Comparison of ENCODE assay signal across 21 cellular contexts in the genomic region with DNA sequence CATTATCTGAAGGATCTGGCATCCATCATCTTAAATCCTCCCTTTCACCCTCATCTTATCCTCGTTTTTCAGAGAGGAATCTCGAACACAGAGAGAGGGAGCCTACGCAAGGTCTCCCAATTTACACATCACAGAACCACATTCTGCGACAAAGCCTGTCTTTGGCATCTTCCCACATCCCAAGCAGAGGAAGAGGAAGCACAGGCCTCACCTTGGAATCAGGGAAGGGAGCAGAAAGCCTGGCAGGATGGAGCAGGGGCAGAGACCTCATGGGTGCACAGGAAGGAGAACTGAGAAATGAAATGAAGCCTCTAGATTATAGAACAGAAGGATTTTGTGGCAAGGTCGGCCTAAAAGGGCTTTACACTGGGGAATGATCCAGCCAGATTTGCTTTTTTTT. TPM values are rescaled to one million over a fixed set of nuclear protein-coding genes. Genes with fewer than 3 reads are reported as not detected.
DNase-seq lines count a peak whose midpoint lies in the region; ATAC-seq, FAIRE-seq and TF ChIP-seq lines count a peak whose summit lies in the region.
"Had no signal": no experiment of that assay in that cellular context is flagged by ENCODE, and none has a peak within 500 bp of the region (broad histone marks: within the 10 kb centered on the region; RNA-seq: fewer than 3 reads in every experiment).

No MANE protein-coding gene starts in this region.

- in situ Hi-C loops in K562 (cut with MboI): no loop called here

- FAIRE-seq in K562 (lab: Jason Lieb, UNC): no peak
- FAIRE-seq: GM12892, HTR-8/SVneo had no signal

- no peak overlapping the region for H3K56ac ChIP-seq in H9 (ENCODE audit: insufficient read length, low read depth, low read length)

- no peak overlapping the region for H2BK5ac ChIP-seq in H9 (ENCODE audit: insufficient read length, low read length)

- no peaks in the 10 kb centered on the region for H3K27me3 Mint-ChIP-seq in activated CD4-positive, alpha-beta T cell treated with anti-CD3 and anti-CD28 coated beads, Interleukin-2, amount 10 ng/mL, durations not matched to agents 24 days and 14 days
- H3K27me3 Mint-ChIP-seq in H9 (ENCODE audit: low read depth): no peaks in the 10 kb centered on the region

- H3K4me1 ChIP-seq in H9 (ENCODE audit: insufficient read depth, low read length): no peaks in the 10 kb centered on the region
- peaks cover 36 to 40% of the 10 kb centered on the region in 2 experiments; a peak in 4 of 5 replicates for H3K4me1 ChIP-seq in K562 (replicated peaks in 1 of 2; ENCODE audit: control insufficient read depth in 2 of 2, insufficient read depth in 2 of 2, low read length in 2 of 2)
- H3K4me1 ChIP-seq in breast epithelium: peaks cover 0 to 14% of the 10 kb centered on the region in 2 donors
- H3K4me1 ChIP-seq: BE2C, SJCRH30 had no signal

- H3K27ac ChIP-seq in H9 (ENCODE audit: insufficient read length, low read depth, low read length) (no peak overlapping the region), K562 (ENCODE audit: extremely low read depth, low read depth, low read length) (no peak overlapping the region), breast epithelium (no peak overlapping the region)
- H3K27ac ChIP-seq: SJCRH30 had no signal

- H3K27me3 ChIP-seq in H9 (ENCODE audit: insufficient read depth, low read length): no peaks in the 10 kb centered on the region
- no peaks in the 10 kb centered on the region for H3K27me3 ChIP-seq in K562 (ENCODE audit: control insufficient read depth in 2 of 2, insufficient read depth in 2 of 2, low read length in 2 of 2)
- H3K27me3 ChIP-seq in breast epithelium: no peaks in the 10 kb centered on the region
- H3K27me3 ChIP-seq: BE2C, SJCRH30 had no signal

- POLR2A ChIA-PET in K562 (lab: Yijun Ruan, JAX): no interaction called here

- no peak overlapping the region for H3K14ac ChIP-seq in H9 (ENCODE audit: insufficient read depth, low read length)

- no peak overlapping the region for H3K23ac ChIP-seq in H9 (ENCODE audit: insufficient read length, low read depth, low read length)

- TF ChIP-seq CTCF in H9 (conservative IDR thresholded peaks at IDR 0.05) (no peak), K562 (IDR thresholded peaks at IDR 0.05 in 2 of 3, conservative IDR thresholded peaks at IDR 0.05 in 1 of 3; ENCODE audit: insufficient read depth in 2 of 3, low read depth in 1 of 3, low read length in 3 of 3) (no peak), breast epithelium (IDR thresholded peaks at IDR 0.05) (no peak)

- no peaks in the 10 kb centered on the region; the same call in 1 of the 2 replicates for H3K79me2 ChIP-seq in H9 (ENCODE audit: insufficient read depth, low read length)
- peaks cover 87% of the 10 kb centered on the region for H3K79me2 ChIP-seq in K562 (ENCODE audit: control insufficient read depth, insufficient read depth, low read length)

- no peak overlapping the region for H4K5ac ChIP-seq in H9 (ENCODE audit: insufficient read length, low read depth, low read length)

- peaks cover 3% of the 10 kb centered on the region for H3K79me1 ChIP-seq in H9 (ENCODE audit: insufficient read depth, low read depth, low read length, poor library complexity, severe bottlenecking)

- no peak overlapping the region for H2AFZ ChIP-seq in H9 (ENCODE audit: low read length)
- H2AFZ ChIP-seq in K562 (ENCODE audit: low read depth, low read length): no peak overlapping the region

- no peak for ATAC-seq in K562
- ATAC-seq in stimulated activated effector memory CD8-positive, alpha-beta T cell treated with anti-CD3 and anti-CD28 coated beads, Interleukin-12 subunit alpha, Interleukin-12 subunit beta, amount 100 ng/mL, for 72 hours: no peak
- ATAC-seq in HG02885 (IDR thresholded peaks at IDR 0.05; ENCODE audit: poor library complexity, unreplicated experiment): no peak
- ATAC-seq in HG02610 (IDR thresholded peaks at IDR 0.05; ENCODE audit: unreplicated experiment): no peak
- ATAC-seq: PC-3 had no signal

- H3K4me1 Mint-ChIP-seq in activated CD4-positive, alpha-beta T cell treated with anti-CD3 and anti-CD28 coated beads, Interleukin-2, amount 10 ng/mL, durations not matched to agents 24 days and 14 days: peaks cover 30% of the 10 kb centered on the region
- H3K4me1 Mint-ChIP-seq in H9: peaks cover 27 to 30% of the 10 kb centered on the region in 2 experiments
- peaks cover 55% of the 10 kb centered on the region for H3K4me1 Mint-ChIP-seq in stimulated activated effector memory CD8-positive, alpha-beta T cell treated with anti-CD3 and anti-CD28 coated beads, Interleukin-12 subunit alpha, Interleukin-12 subunit beta, amount 100 ng/mL, for 72 hours

- H3K36me3 ChIP-seq in K562 (ENCODE audit: control insufficient read depth, insufficient read depth, low read length) (peaks cover 32% of the 10 kb centered on the region), breast epithelium (no peaks in the 10 kb centered on the region)
- H3K36me3 ChIP-seq: SJCRH30 had no signal

- WGBS in H9 (ENCODE audit: extremely low coverage, insufficient read length, low lambda C conversion rate): no CpG with 5 or more reads among the region's 5 CpGs
- WGBS in K562 (ENCODE audit: insufficient coverage, low coverage, missing lambda C conversion rate): 62% methylated on average over 5 of the region's 5 CpGs

- peak overlapping the region; percentile 2 for H3K27ac Mint-ChIP-seq in activated CD4-positive, alpha-beta T cell treated with anti-CD3 and anti-CD28 coated beads, Interleukin-2, amount 10 ng/mL, durations not matched to agents 24 days and 14 days
- peak overlapping the region in 2 of 3 experiments; percentile 5 to 41; a peak in 3 of 7 replicates for H3K27ac Mint-ChIP-seq in H9
- peak overlapping the region; percentile 18 for H3K27ac Mint-ChIP-seq in stimulated activated effector memory CD8-positive, alpha-beta T cell treated with anti-CD3 and anti-CD28 coated beads, Interleukin-12 subunit alpha, Interleukin-12 subunit beta, amount 100 ng/mL, for 72 hours

- H3K4ac ChIP-seq in H9 (ENCODE audit: low read depth, low read length): no peak overlapping the region

- H2BK20ac ChIP-seq in H9 (ENCODE audit: low read depth, low read length, poor library complexity, severe bottlenecking): no peak overlapping the region

- no peak overlapping the region for H2BK15ac ChIP-seq in H9 (ENCODE audit: low read depth, low read length)

- CTCF ChIA-PET in K562 (lab: Yijun Ruan, JAX; ENCODE audit: low intra/inter-chr PET ratio): no interaction called here

- TF ChIP-seq POLR2A in K562 (conservative IDR thresholded peaks at IDR 0.05) (no peak), breast epithelium (IDR thresholded peaks at IDR 0.05) (no peak)

- H2BK120ac ChIP-seq in H9 (ENCODE audit: low read depth, low read length, poor library complexity, severe bottlenecking): no peak overlapping the region

- H3K9me3 ChIP-seq in H9 (ENCODE audit: control insufficient read depth, low read depth, low read length) (no peaks in the 10 kb centered on the region), K562 (replicated peaks; ENCODE audit: control insufficient read depth, insufficient read depth, low read depth, low read length) (no peaks in the 10 kb centered on the region), breast epithelium (no peaks in the 10 kb centered on the region)
- H3K9me3 ChIP-seq: BE2C, SJCRH30 had no signal

- intact Hi-C loops in activated CD4-positive, alpha-beta T cell treated with anti-CD3 and anti-CD28 coated beads, Interleukin-2, amount 10 ng/mL, durations not matched to agents 24 days and 14 days (cut with micrococcal nuclease): no loop called here
- intact Hi-C loops in K562 (cut with micrococcal nuclease): loop anchor here (10.0 kb wide), 1 partner anchor 602 kb away; no protein-coding TSS in a partner anchor
- intact Hi-C loops in breast epithelium (cut with DNase I; ENCODE audit: low total_unique reads): loop anchor here (10.0 kb wide), 1 partner anchor 72 kb away; a partner anchor contains a TSS

- H3K4me3 ChIP-seq in K562: no peak overlapping the region
- H3K4me3 ChIP-seq in breast epithelium: no peak overlapping the region
- H3K4me3 ChIP-seq: SJCRH30 had no signal

- H3K9me3 Mint-ChIP-seq in activated CD4-positive, alpha-beta T cell treated with anti-CD3 and anti-CD28 coated beads, Interleukin-2, amount 10 ng/mL, durations not matched to agents 24 days and 14 days: no peaks in the 10 kb centered on the region
- no peaks in the 10 kb centered on the region for H3K9me3 Mint-ChIP-seq in H9
- H3K9me3 Mint-ChIP-seq in stimulated activated effector memory CD8-positive, alpha-beta T cell treated with anti-CD3 and anti-CD28 coated beads, Interleukin-12 subunit alpha, Interleukin-12 subunit beta, amount 100 ng/mL, for 72 hours: no peaks in the 10 kb centered on the region
- H3K9me3 Mint-ChIP-seq: CD8-positive, alpha-beta memory T cell had no signal

- no peak overlapping the region for H2AK5ac ChIP-seq in H9 (ENCODE audit: insufficient read length, low read length)

- no peaks in the 10 kb centered on the region for H4K20me1 ChIP-seq in H9 (ENCODE audit: control insufficient read depth, insufficient read depth, insufficient read length)
- H4K20me1 ChIP-seq in K562 (replicated peaks; ENCODE audit: control insufficient read depth, insufficient read depth, low read length): peaks cover 38% of the 10 kb centered on the region

- no peak overlapping the region for H4K8ac ChIP-seq in H9 (replicated peaks; ENCODE audit: insufficient read length, low read depth, low read length)

- no peaks in the 10 kb centered on the region for H3K23me2 ChIP-seq in H9 (ENCODE audit: insufficient read length, low read depth, low read length, poor library complexity, severe bottlenecking)

- no peak for DNase-seq in activated CD4-positive, alpha-beta T cell treated with anti-CD3 and anti-CD28 coated beads, Interleukin-2, amount 10 ng/mL, durations not matched to agents 24 days and 14 days
- DNase-seq in activated CD4-positive, alpha-beta T cell treated with anti-CD3 and anti-CD28 coated beads for 48 hours: no peak
- DNase-seq in H9 (no peak), K562 (ENCODE audit: extremely low read depth in 1 of 4, low spot score in 3 of 4) (no peak), breast epithelium (ENCODE audit: low spot score in 2 of 2) (no peak)
- no peak for DNase-seq in stimulated activated effector memory CD8-positive, alpha-beta T cell treated with anti-CD3 and anti-CD28 coated beads, Interleukin-12 subunit alpha, Interleukin-12 subunit beta, amount 100 ng/mL, for 72 hours (ENCODE audit: low spot score in 2 of 2)
- DNase-seq: 8988T; BE2C; CD8-positive, alpha-beta memory T cell; GOT3; NCI-H1092; NCI-H146; NCI-H2081 treated with DMSO at 0.1 percent for 48 hours; NCI-H510A treated with DMSO at 0.1 percent for 48 hours; NCI-H82; PC-3; SJCRH30 had no signal

- H3K9me1 ChIP-seq in K562 (ENCODE audit: control insufficient read depth, insufficient read depth, low read length): peaks cover 7% of the 10 kb centered on the region

- H3K36me3 Mint-ChIP-seq in activated CD4-positive, alpha-beta T cell treated with anti-CD3 and anti-CD28 coated beads, Interleukin-2, amount 10 ng/mL, durations not matched to agents 24 days and 14 days (ENCODE audit: low read depth): peaks cover 23% of the 10 kb centered on the region
- H3K36me3 Mint-ChIP-seq in H9 (ENCODE audit: insufficient read depth in 1 of 3, low read depth in 3 of 3): peaks cover 0 to 10% (median 5%) of the 10 kb centered on the region in 3 experiments; a peak in 4 of 7 replicates
- H3K36me3 Mint-ChIP-seq in stimulated activated effector memory CD8-positive, alpha-beta T cell treated with anti-CD3 and anti-CD28 coated beads, Interleukin-12 subunit alpha, Interleukin-12 subunit beta, amount 100 ng/mL, for 72 hours: peaks cover 29% of the 10 kb centered on the region

- no peak overlapping the region for H4K91ac ChIP-seq in H9 (ENCODE audit: insufficient read length, low read depth, low read length)

- TF ChIP-seq EP300 in K562 (IDR thresholded peaks at IDR 0.05; ENCODE audit: low read length): no peak

- H2BK12ac ChIP-seq in H9 (ENCODE audit: insufficient read length, low read depth, low read length): no peak overlapping the region

- TF ChIP-seq RAD21 in K562 (CRISPR knock-in tag; conservative IDR thresholded peaks at IDR 0.05 in 1 of 2, IDR thresholded peaks at IDR 0.05 in 1 of 2): no peak

- no peak overlapping the region for H3T11ph ChIP-seq in H9 (ENCODE audit: low read length)

- BruUV-seq in K562 (replicated peaks; lab: Mats Ljungman, UMichigan): no TSS peak

- no peak overlapping the region for H3K18ac ChIP-seq in H9 (ENCODE audit: insufficient read length, low read depth, low read length)

- no peak overlapping the region for H3K9ac ChIP-seq in H9 (ENCODE audit: extremely low read depth, insufficient read length, low read length)
- no peak overlapping the region; a peak in 1 of 4 replicates for H3K9ac ChIP-seq in K562 (ENCODE audit: insufficient read depth in 1 of 2, low read depth in 2 of 2, low read length in 2 of 2)

- H3K4me2 ChIP-seq in H9 (ENCODE audit: insufficient read depth, insufficient read length, low read length): no peak overlapping the region
- no peak overlapping the region for H3K4me2 ChIP-seq in K562 (ENCODE audit: insufficient read depth, low read length)

- H3K4me3 Mint-ChIP-seq in activated CD4-positive, alpha-beta T cell treated with anti-CD3 and anti-CD28 coated beads, Interleukin-2, amount 10 ng/mL, durations not matched to agents 24 days and 14 days: no peak overlapping the region
- H3K4me3 Mint-ChIP-seq in H9: no peak overlapping the region
- H3K4me3 Mint-ChIP-seq in stimulated activated effector memory CD8-positive, alpha-beta T cell treated with anti-CD3 and anti-CD28 coated beads, Interleukin-12 subunit alpha, Interleukin-12 subunit beta, amount 100 ng/mL, for 72 hours: no peak overlapping the region

RNA-seq across cellular contexts. Expression of a gene that starts 5.8 kb away (rescaled TPM):
- total RNA-seq in activated CD4-positive, alpha-beta T cell treated with anti-CD3 and anti-CD28 coated beads, Interleukin-2, amount 10 ng/mL, durations not matched to agents 24 days and 14 days: 46.5 and 49.7 TPM in 2 replicates
- total RNA-seq in H9 (2021) (13.8 and 14.5 TPM in 2 replicates), K562 (2014; rRNA removed) (42.2 and 46.7 TPM in 2 replicates), K562 (2014; rRNA removed; fragmentation: Illumina TruSeq; extraction: Trizol) (54.8 and 59.3 TPM in 2 replicates), K562 (2015; rRNA removed; fragmentation: Illumina TruSeq; extraction: Trizol) (27.4 and 28.5 TPM in 2 replicates), K562 (2021) (51.8 and 53.6 TPM in 2 replicates), breast epithelium (10 to 100 TPM; 13.8 to 18.6 (median 17.0) TPM)
- 34.9 and 56.2 TPM in 2 replicates for total RNA-seq in K562 (2011; cell fraction: chromatin; rRNA removed; ENCODE audit: low replicate concordance)
- 31.7 and 39.6 TPM in 2 replicates for total RNA-seq in K562 (2011; cell fraction: nucleolus; rRNA removed)
- total RNA-seq in K562 (2011; cell fraction: nucleoplasm; rRNA removed): 41.7 and 45.0 TPM in 2 replicates
- polyA plus RNA-seq in K562 (2011; rRNA removed) (43.2 and 45.8 TPM in 2 replicates), K562 (2014; fragmentation: Illumina TruSeq; extraction: Trizol) (32.5 and 36.4 TPM in 2 replicates), K562 (2014; fragmentation: Nextera tagmentation; extraction: Ambion mirVana) (10 to 100 TPM; 12.4 to 16.5 TPM), K562 (2014; rRNA removed) (29.1 and 29.3 TPM in 2 replicates)
- 26.1 and 31.2 TPM in 2 replicates for polyA plus RNA-seq in K562 (2011; cell fraction: cytosol; rRNA removed)
- polyA plus RNA-seq in K562 (2011; cell fraction: nucleus; rRNA removed): 30.7 and 38.2 TPM in 2 replicates
- 20.0 and 24.2 TPM in 2 replicates for polyA plus RNA-seq in K562 (2012)
- 56.6 and 57.1 TPM in 2 replicates for polyA minus RNA-seq in K562 (2011; rRNA and poly(A)+ RNA removed)
- polyA minus RNA-seq in K562 (2011; cell fraction: cytosol; rRNA and poly(A)+ RNA removed): 28.7 and 38.4 TPM in 2 replicates
- polyA minus RNA-seq in K562 (2011; cell fraction: nucleus; rRNA and poly(A)+ RNA removed): 13.1 and 24.0 TPM in 2 replicates

RNA-seq across cellular contexts. Expression of a gene that starts 44.6 kb away (rescaled TPM):
- 52.3 and 52.9 TPM in 2 replicates for total RNA-seq in activated CD4-positive, alpha-beta T cell treated with anti-CD3 and anti-CD28 coated beads, Interleukin-2, amount 10 ng/mL, durations not matched to agents 24 days and 14 days
- 67.2 and 71.3 TPM in 2 replicates for total RNA-seq in H9 (2021)
- total RNA-seq in K562 (2011; cell fraction: chromatin; rRNA removed; ENCODE audit: low replicate concordance): 71.9 and 72.4 TPM in 2 replicates
- 25.3 and 27.9 TPM in 2 replicates for total RNA-seq in K562 (2011; cell fraction: nucleolus; rRNA removed)
- total RNA-seq in K562 (2011; cell fraction: nucleoplasm; rRNA removed): 33.4 and 41.5 TPM in 2 replicates
- total RNA-seq in K562 (2014; rRNA removed): 50.6 and 60.9 TPM in 2 replicates
- total RNA-seq in K562 (2014; rRNA removed; fragmentation: Illumina TruSeq; extraction: Trizol): 64.0 and 71.7 TPM in 2 replicates
- total RNA-seq in K562 (2015; rRNA removed; fragmentation: Illumina TruSeq; extraction: Trizol): 58.2 and 61.3 TPM in 2 replicates
- 82.5 and 85.1 TPM in 2 replicates for total RNA-seq in K562 (2021)
- 51.5 and 62.2 TPM in 2 replicates for polyA plus RNA-seq in K562 (2011; rRNA removed)
- 27.8 and 33.4 TPM in 2 replicates for polyA plus RNA-seq in K562 (2011; cell fraction: cytosol; rRNA removed)
- 51.1 and 62.9 TPM in 2 replicates for polyA plus RNA-seq in K562 (2011; cell fraction: nucleus; rRNA removed)
- 28.9 and 30.0 TPM in 2 replicates for polyA plus RNA-seq in K562 (2012)
- polyA plus RNA-seq in K562 (2014; fragmentation: Illumina TruSeq; extraction: Trizol): 37.6 and 44.1 TPM in 2 replicates
- 10 to 100 TPM; 21.7 to 35.0 TPM for polyA plus RNA-seq in K562 (2014; fragmentation: Nextera tagmentation; extraction: Ambion mirVana)
- 53.0 and 61.8 TPM in 2 replicates for polyA plus RNA-seq in K562 (2014; rRNA removed)
- 88.6 and 94.0 TPM in 2 replicates for polyA minus RNA-seq in K562 (2011; rRNA and poly(A)+ RNA removed)
- 33.8 and 45.2 TPM in 2 replicates for polyA minus RNA-seq in K562 (2011; cell fraction: cytosol; rRNA and poly(A)+ RNA removed)
- polyA minus RNA-seq in K562 (2011; cell fraction: nucleus; rRNA and poly(A)+ RNA removed): 35.5 and 62.6 TPM in 2 replicates
- total RNA-seq in breast epithelium: 10 to 100 TPM; 29.4 to 48.4 (median 31.8) TPM
